7 cellular contexts compared by ENCODE assay signal in the genomic region with DNA sequence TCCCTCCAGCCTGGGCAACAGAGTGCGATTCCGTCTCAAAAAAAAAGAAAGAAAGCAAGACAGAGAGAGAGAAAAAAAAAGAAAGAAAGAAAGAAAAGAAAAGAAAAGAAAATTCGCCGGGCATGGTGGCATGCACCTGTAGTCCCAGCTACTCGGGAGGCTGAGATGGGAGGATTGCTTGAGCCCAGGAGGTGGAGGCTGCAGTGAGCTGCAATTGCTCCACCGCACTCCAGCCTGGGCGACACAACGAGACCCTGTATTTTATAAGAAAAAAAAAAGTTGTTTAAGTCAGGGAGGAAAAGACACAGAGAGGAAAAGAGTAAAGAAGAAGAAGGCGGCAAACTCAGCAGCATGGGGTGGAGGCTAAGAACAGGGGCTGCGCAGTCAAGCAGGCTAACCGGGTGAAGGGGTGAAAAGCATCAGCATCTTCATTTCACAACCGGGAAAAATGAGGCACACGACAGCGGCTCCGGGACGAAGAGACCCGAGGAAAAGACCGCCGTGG. TPM values are rescaled to one million over a fixed set of nuclear protein-coding genes. Genes with fewer than 3 reads are reported as not detected.
A peak's percentile ranks its signal among the peaks of the same experiment; 100 is the strongest.
DNase-seq lines count a peak whose midpoint lies in the region; ATAC-seq and TF ChIP-seq lines count a peak whose summit lies in the region.

No MANE protein-coding gene starts in this region.

- no peaks in the 10 kb centered on the region for H3K27me3 ChIP-seq in PC-9 (ENCODE audit: insufficient read depth, low read depth)

- POLR2A ChIA-PET in PC-9 (lab: Charles Lee; ENCODE audit: unreplicated experiment) = no interaction called here

- BruUV-seq in PC-9 (replicated peaks; lab: Mats Ljungman, UMichigan) = no TSS peak

- peak overlapping the region; percentile 80; the same call in 1 of the 2 replicates for H3K4me3 ChIP-seq in PC-9
- H3K4me3 ChIP-seq in fibroblast of villous mesenchyme (ENCODE audit: low read depth, low read length) = peak overlapping the region; percentile 95

- H3K4me2 ChIP-seq in PC-9 = peak overlapping the region; percentile 68

- ATAC-seq in GM21381 (IDR thresholded peaks at IDR 0.05; ENCODE audit: unreplicated experiment) (peak; percentile 1), sciatic nerve (peak; percentile 16)

- no peak for TF ChIP-seq CTCF in PC-9 (conservative IDR thresholded peaks at IDR 0.05)
- no peak for TF ChIP-seq CTCF in fibroblast of villous mesenchyme (IDR thresholded peaks at IDR 0.05; ENCODE audit: insufficient read depth, low read depth, low read length)

- peaks cover 4% of the 10 kb centered on the region; the same call in 1 of the 2 replicates for H3F3A ChIP-seq in PC-9 (ENCODE audit: insufficient read depth, low read depth)

- H3K9me3 ChIP-seq in PC-9 (ENCODE audit: insufficient read depth, low read depth) = no peaks in the 10 kb centered on the region

- intact Hi-C loops in PC-9 (cut with micrococcal nuclease; ENCODE audit: unreplicated experiment) (loop anchor here (5.0 to 10.0 kb wide), 3 partner anchors 100 to 597 kb away; no protein-coding TSS in a partner anchor), sciatic nerve (cut with DNase I) (no loop called here)

- H3K79me2 ChIP-seq in PC-9 (ENCODE audit: low read depth) = no peaks in the 10 kb centered on the region; the same call in 1 of the 2 replicates

- peaks cover 7% of the 10 kb centered on the region; the same call in 1 of the 2 replicates for H4K20me1 ChIP-seq in PC-9 (ENCODE audit: insufficient read depth)

- no peak overlapping the region for H3K27ac ChIP-seq in PC-9

- CTCF ChIA-PET in PC-9 (lab: Charles Lee) = interaction anchor here (0.6 kb wide), 1 partner anchor 130 kb away, joined by 4 read pairs; no protein-coding TSS in a partner anchor

- peaks cover under 1% of the 10 kb centered on the region for H3K36me3 ChIP-seq in PC-9 (ENCODE audit: low read depth)

- no peaks in the 10 kb centered on the region for H3K9me2 ChIP-seq in PC-9 (ENCODE audit: insufficient read depth)

- H3K4me1 ChIP-seq in PC-9 (replicated peaks; ENCODE audit: insufficient read depth) = peaks cover 11% of the 10 kb centered on the region; the same call in 1 of the 2 replicates

- DNase-seq in PC-9 (no peak), fibroblast of villous mesenchyme (ENCODE audit: low read depth) (no peak), sciatic nerve (ENCODE audit: low spot score) (no peak), SK-N-DZ (ENCODE audit: low spot score) (no peak), GDM1 (lab: John Stamatoyannopoulos, UW) (no peak), hippocampal formation (lab: John Stamatoyannopoulos, UW) (no peak)

- peak overlapping the region; percentile 75; the same call in 1 of the 2 replicates for H2AFZ ChIP-seq in PC-9

RNA-seq across cellular contexts. Expression of gene FICD, which starts 0.6 kb away (rescaled TPM):
- 1.9 and 3.2 TPM in 2 replicates for total RNA-seq in PC-9 (2021)
- total RNA-seq in fibroblast of villous mesenchyme = 8.1 and 9.9 TPM in 2 replicates
- total RNA-seq in sciatic nerve = 8.2 TPM
- polyA plus RNA-seq in SK-N-DZ (2014; cell fraction: cytosol; rRNA removed) = 2.5 and 2.6 TPM in 2 replicates
- polyA plus RNA-seq in SK-N-DZ (2014; cell fraction: nucleus; rRNA removed) = 4.2 and 5.0 TPM in 2 replicates

RNA-seq across cellular contexts. Expression of gene SART3, which starts 46.5 kb away (rescaled TPM):
- total RNA-seq in PC-9 (2021) (49.3 and 54.3 TPM in 2 replicates), fibroblast of villous mesenchyme (41.2 and 59.2 TPM in 2 replicates), sciatic nerve (56.4 TPM)
- polyA plus RNA-seq in SK-N-DZ (2014; cell fraction: cytosol; rRNA removed) = 88.6 and 93.4 TPM in 2 replicates
- 90.4 and 90.9 TPM in 2 replicates for polyA plus RNA-seq in SK-N-DZ (2014; cell fraction: nucleus; rRNA removed)

RNA-seq across cellular contexts. Expression of gene ISCU, which starts 47.9 kb away (rescaled TPM):
- total RNA-seq in PC-9 (2021) (84.8 and 86.7 TPM in 2 replicates), fibroblast of villous mesenchyme (105 TPM in 2 replicates), sciatic nerve (132 TPM)
- polyA plus RNA-seq in SK-N-DZ (2014; cell fraction: cytosol; rRNA removed) = 91.8 and 103 TPM in 2 replicates
- polyA plus RNA-seq in SK-N-DZ (2014; cell fraction: nucleus; rRNA removed) = 135 and 155 TPM in 2 replicates
